1 cellular context compared by ENCODE assay signal in the genomic region with DNA sequence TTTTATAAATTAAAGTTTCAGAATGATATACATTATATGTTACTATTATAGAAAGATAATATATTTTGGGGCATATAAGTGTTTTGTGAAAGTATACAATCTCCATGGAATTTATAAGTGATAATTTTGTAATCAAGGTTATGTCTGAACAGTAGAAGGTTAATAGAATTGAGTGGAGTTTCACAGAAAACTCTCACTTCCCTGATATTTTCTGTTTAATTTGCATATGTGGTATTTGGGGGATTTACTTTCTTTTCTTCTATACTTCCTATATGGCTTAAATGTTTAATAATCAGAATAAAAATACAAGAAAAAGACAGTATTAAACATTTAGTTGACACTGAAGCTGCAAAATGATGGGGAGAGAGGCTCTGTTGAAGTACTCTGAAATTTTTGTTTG.
TF ChIP-seq lines count a peak whose summit lies in the region.

No MANE protein-coding gene starts in this region.

TF ChIP-seq in SK-N-SH, 30 proteins besides CTCF, POLR2A, EP300 and RAD21 (continued from another document):
- TF ChIP-seq, protein P1, sequence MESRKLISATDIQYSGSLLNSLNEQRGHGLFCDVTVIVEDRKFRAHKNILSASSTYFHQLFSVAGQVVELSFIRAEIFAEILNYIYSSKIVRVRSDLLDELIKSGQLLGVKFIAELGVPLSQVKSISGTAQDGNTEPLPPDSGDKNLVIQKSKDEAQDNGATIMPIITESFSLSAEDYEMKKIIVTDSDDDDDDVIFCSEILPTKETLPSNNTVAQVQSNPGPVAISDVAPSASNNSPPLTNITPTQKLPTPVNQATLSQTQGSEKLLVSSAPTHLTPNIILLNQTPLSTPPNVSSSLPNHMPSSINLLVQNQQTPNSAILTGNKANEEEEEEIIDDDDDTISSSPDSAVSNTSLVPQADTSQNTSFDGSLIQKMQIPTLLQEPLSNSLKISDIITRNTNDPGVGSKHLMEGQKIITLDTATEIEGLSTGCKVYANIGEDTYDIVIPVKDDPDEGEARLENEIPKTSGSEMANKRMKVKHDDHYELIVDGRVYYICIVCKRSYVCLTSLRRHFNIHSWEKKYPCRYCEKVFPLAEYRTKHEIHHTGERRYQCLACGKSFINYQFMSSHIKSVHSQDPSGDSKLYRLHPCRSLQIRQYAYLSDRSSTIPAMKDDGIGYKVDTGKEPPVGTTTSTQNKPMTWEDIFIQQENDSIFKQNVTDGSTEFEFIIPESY (IDR thresholded peaks at IDR 0.05; ENCODE audit: borderline replicate concordance, low read depth): no peak
- TF ChIP-seq GATA2 (CRISPR knock-in tag; IDR thresholded peaks at IDR 0.05) (no peak), POLR2AphosphoS5 (IDR thresholded peaks at IDR 0.05; ENCODE audit: low read depth, low read length) (no peak)
- TF ChIP-seq, protein P2, sequence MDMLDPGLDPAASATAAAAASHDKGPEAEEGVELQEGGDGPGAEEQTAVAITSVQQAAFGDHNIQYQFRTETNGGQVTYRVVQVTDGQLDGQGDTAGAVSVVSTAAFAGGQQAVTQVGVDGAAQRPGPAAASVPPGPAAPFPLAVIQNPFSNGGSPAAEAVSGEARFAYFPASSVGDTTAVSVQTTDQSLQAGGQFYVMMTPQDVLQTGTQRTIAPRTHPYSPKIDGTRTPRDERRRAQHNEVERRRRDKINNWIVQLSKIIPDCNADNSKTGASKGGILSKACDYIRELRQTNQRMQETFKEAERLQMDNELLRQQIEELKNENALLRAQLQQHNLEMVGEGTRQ (IDR thresholded peaks at IDR 0.05; ENCODE audit: borderline replicate concordance, low read depth, low read length): no peak
